9 cellular contexts compared by ENCODE assay signal in genomic region chr7:2172311-2173183, GRCh38.
DNase-seq lines count a peak whose midpoint lies in the region; ATAC-seq, FAIRE-seq and TF ChIP-seq lines count a peak whose summit lies in the region.
"Had no signal": no experiment of that assay in that cellular context is flagged by ENCODE, and none has a peak within 500 bp of the region (broad histone marks: within the 10 kb centered on the region; RNA-seq: fewer than 3 reads in every experiment).

No MANE protein-coding gene starts in this region.

- intact Hi-C loops in colonic mucosa (cut with DNase I): no loop called here

- no peak overlapping the region for H3K27ac Mint-ChIP-seq in nephron progenitor cell

- no peaks in the 10 kb centered on the region for H3K9me3 Mint-ChIP-seq in nephron progenitor cell

- H3K9me3 ChIP-seq in colonic mucosa: no peaks in the 10 kb centered on the region

- no peak for TF ChIP-seq CTCF in colonic mucosa (IDR thresholded peaks at IDR 0.05)
- TF ChIP-seq CTCF in nephron progenitor cell (IDR thresholded peaks at IDR 0.05): no peak

- H3K27me3 ChIP-seq in colonic mucosa: no peaks in the 10 kb centered on the region

- H3K4me3 Mint-ChIP-seq in nephron progenitor cell: no peak overlapping the region

- no peak overlapping the region for H3K4me3 ChIP-seq in colonic mucosa

- H3K27ac ChIP-seq in colonic mucosa: no peak overlapping the region

- peaks cover 34% of the 10 kb centered on the region for H3K4me1 Mint-ChIP-seq in nephron progenitor cell

- no peak for ATAC-seq in HG03280 (IDR thresholded peaks at IDR 0.05; ENCODE audit: unreplicated experiment)

- peaks cover 42% of the 10 kb centered on the region for H3K36me3 Mint-ChIP-seq in nephron progenitor cell (ENCODE audit: low read depth)

- no peaks in the 10 kb centered on the region for H3K36me3 ChIP-seq in colonic mucosa

- no peak for FAIRE-seq in GM19239 (lab: Jason Lieb, UNC)
- FAIRE-seq: frontal cortex had no signal

- H3K9ac ChIP-seq in colonic mucosa (ENCODE audit: low read depth in 2 of 2, low read length in 2 of 2): no peak overlapping the region

- peak; percentile 70 for DNase-seq in COR-L47 (lab: John Stamatoyannopoulos, UW)
- DNase-seq in NCI-H2029 treated with DMSO at 0.1 percent for 48 hours (lab: John Stamatoyannopoulos, UW): peak; percentile 81
- peak; percentile 48 for DNase-seq in colonic mucosa
- DNase-seq in non-pigmented ciliary epithelial cell (ENCODE audit: low read depth): peak; percentile 67
- no peak for DNase-seq in GM19239 (ENCODE audit: insufficient read length, low spot score)
- no peak for DNase-seq in SKM-1 (lab: John Stamatoyannopoulos, UW; ENCODE audit: unreplicated experiment)
- no peak for DNase-seq in nephron progenitor cell

- no peaks in the 10 kb centered on the region for H3K27me3 Mint-ChIP-seq in nephron progenitor cell (ENCODE audit: low read depth, poor library complexity)

- no peaks in the 10 kb centered on the region for H3K4me1 ChIP-seq in colonic mucosa

Comparison
In these comparisons a context has a peak if more than half of its experiments do, and no peak if none do; other contexts are left out.
1. DNase-seq: peak in COR-L47 (single experiment), NCI-H2029 treated with DMSO at 0.1 percent for 48 hours (single experiment), colonic mucosa (single experiment) and non-pigmented ciliary epithelial cell (single experiment); none in GM19239 (single experiment), SKM-1 (single experiment) and nephron progenitor cell (single experiment).